Comparison of ENCODE assay signal across 20 cellular contexts in genomic region chr1:115215703-115216521, GRCh38.
"Had no signal": no experiment of that assay in that cellular context is flagged by ENCODE, and none has a peak within 500 bp of the region (broad histone marks: within the 10 kb centered on the region; RNA-seq: fewer than 3 reads in every experiment).

No MANE protein-coding gene starts in this region.

- H3K4me1 ChIP-seq: suprapubic skin, transverse colon had no signal

- H3K36me3 ChIP-seq: suprapubic skin, transverse colon, vagina had no signal

- H3K4me3 ChIP-seq: hepatocyte, suprapubic skin, transverse colon, vagina had no signal

- H3K4me2 ChIP-seq: hepatocyte had no signal

- H2AFZ ChIP-seq: hepatocyte had no signal

- DNase-seq: activated CD4-positive, alpha-beta T cell treated with anti-CD3 and anti-CD28 coated beads, Interleukin-2, amount 50 U/mL, for 1 hour; activated CD4-positive, CD25-positive, alpha-beta regulatory T cell treated with anti-CD3 and anti-CD28 coated beads, Interleukin-2, amount 50 U/mL, for 72 hours; activated CD8-positive, alpha-beta memory T cell treated with anti-CD3 and anti-CD28 coated beads, Interleukin-2, amount 50 U/mL, for 4 hours; activated effector memory CD4-positive, alpha-beta T cell treated with Interleukin-2 at 50 U/mL for 16 hours; activated naive CD4-positive, alpha-beta T cell treated with anti-CD3 and anti-CD28 coated beads, Interleukin-2, amount 10 ng/mL, durations not matched to agents 7 days and 5 days; activated naive CD8-positive, alpha-beta T cell treated with anti-CD3 and anti-CD28 coated beads, Interleukin-2, amount 50 U/mL, for 24 hours; activated T-cell treated with anti-CD3 and anti-CD28 coated beads, Interleukin-2, amount 50 U/mL, for 48 hours; anterior cingulate cortex; cortex of kidney; effector CD4-positive, alpha-beta T cell; mammary epithelial cell; midbrain; nucleus accumbens; stimulated activated naive CD8-positive, alpha-beta T cell treated with anti-CD3 and anti-CD28 coated beads, Interleukin-15, amount 100 ng/mL, for 72 hours; transverse colon had no signal

- H3K9me3 ChIP-seq: suprapubic skin, transverse colon, vagina had no signal

- H3K79me2 ChIP-seq: hepatocyte had no signal

- ATAC-seq: activated naive CD8-positive, alpha-beta T cell treated with anti-CD3 and anti-CD28 coated beads, Interleukin-2, amount 50 U/mL, for 24 hours; esophagus mucosa; stimulated activated naive CD8-positive, alpha-beta T cell treated with anti-CD3 and anti-CD28 coated beads, Interleukin-15, amount 100 ng/mL, for 72 hours had no signal

- H3K27me3 ChIP-seq: hepatocyte, suprapubic skin, transverse colon, vagina had no signal

- H3K27ac ChIP-seq: suprapubic skin, transverse colon, vagina, VCaP had no signal
